In genomic region chr6:149317656-149318571, GRCh38 we compare ENCODE assay signal across 1 cellular context.
TF ChIP-seq lines count a peak whose summit lies in the region.

A gene with protein sequence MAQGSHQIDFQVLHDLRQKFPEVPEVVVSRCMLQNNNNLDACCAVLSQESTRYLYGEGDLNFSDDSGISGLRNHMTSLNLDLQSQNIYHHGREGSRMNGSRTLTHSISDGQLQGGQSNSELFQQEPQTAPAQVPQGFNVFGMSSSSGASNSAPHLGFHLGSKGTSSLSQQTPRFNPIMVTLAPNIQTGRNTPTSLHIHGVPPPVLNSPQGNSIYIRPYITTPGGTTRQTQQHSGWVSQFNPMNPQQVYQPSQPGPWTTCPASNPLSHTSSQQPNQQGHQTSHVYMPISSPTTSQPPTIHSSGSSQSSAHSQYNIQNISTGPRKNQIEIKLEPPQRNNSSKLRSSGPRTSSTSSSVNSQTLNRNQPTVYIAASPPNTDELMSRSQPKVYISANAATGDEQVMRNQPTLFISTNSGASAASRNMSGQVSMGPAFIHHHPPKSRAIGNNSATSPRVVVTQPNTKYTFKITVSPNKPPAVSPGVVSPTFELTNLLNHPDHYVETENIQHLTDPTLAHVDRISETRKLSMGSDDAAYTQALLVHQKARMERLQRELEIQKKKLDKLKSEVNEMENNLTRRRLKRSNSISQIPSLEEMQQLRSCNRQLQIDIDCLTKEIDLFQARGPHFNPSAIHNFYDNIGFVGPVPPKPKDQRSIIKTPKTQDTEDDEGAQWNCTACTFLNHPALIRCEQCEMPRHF (plus strand): TSS chr6:149317712. CDS start chr6:149369998, 52,286 bp downstream.

TF ChIP-seq in GM12878, 131 proteins besides CTCF, POLR2A, EP300 and RAD21 (continues in another document):
- TF ChIP-seq ESRRA (IDR thresholded peaks at IDR 0.05; ENCODE audit: low read length) (no peak), YBX1 (IDR thresholded peaks at IDR 0.05) (no peak), KLF5 (IDR thresholded peaks at IDR 0.05; ENCODE audit: partially characterized antibody) (no peak), SIN3A (IDR thresholded peaks at IDR 0.05; ENCODE audit: low read depth, low read length) (0 out of 2 replicates have a peak, but pooled peaks have one; percentile 55), EGR1 (IDR thresholded peaks at IDR 0.05; ENCODE audit: borderline replicate concordance in 1 of 2, low read depth in 2 of 2, low read length in 2 of 2) (peak in 1 of 2 experiments; percentile 77; a peak in 2 of 3 replicates), CHD2 (IDR thresholded peaks at IDR 0.05; ENCODE audit: borderline replicate concordance, low read depth, low read length) (peak; percentile 60; the same call in 1 of the 2 replicates), RUNX3 (IDR thresholded peaks at IDR 0.05; ENCODE audit: low read length) (no peak), GATAD2B (conservative IDR thresholded peaks at IDR 0.05; ENCODE audit: low read depth) (peak; percentile 17; the same call in 1 of the 2 replicates), SMC3 (IDR thresholded peaks at IDR 0.05; ENCODE audit: borderline replicate concordance, low read length) (no peak), NR2F1 (conservative IDR thresholded peaks at IDR 0.05) (no peak), E2F4 (IDR thresholded peaks at IDR 0.05; ENCODE audit: low read depth, low read length) (no peak), MTA2 (IDR thresholded peaks at IDR 0.05; ENCODE audit: low read depth) (no peak), CBFB (IDR thresholded peaks at IDR 0.05; ENCODE audit: low read depth) (no peak), JUNB (IDR thresholded peaks at IDR 0.05) (no peak), USF2 (IDR thresholded peaks at IDR 0.05; ENCODE audit: borderline replicate concordance, low read depth, low read length) (no peak), USF1 (IDR thresholded peaks at IDR 0.05; ENCODE audit: borderline replicate concordance, extremely low read length, insufficient read depth, low read depth, low read length) (no peak), JUND (IDR thresholded peaks at IDR 0.05; ENCODE audit: low read depth, low read length) (no peak), TCF3 (IDR thresholded peaks at IDR 0.05; ENCODE audit: borderline replicate concordance, insufficient read depth, low read depth, low read length) (no peak), TCF12 (IDR thresholded peaks at IDR 0.05; ENCODE audit: low read depth, low read length) (peak; percentile 31; the same call in 1 of the 2 replicates), SMAD1 (IDR thresholded peaks at IDR 0.05; ENCODE audit: low read depth, partially characterized antibody) (no peak), CBX5 (IDR thresholded peaks at IDR 0.05; ENCODE audit: low read depth) (0 out of 2 replicates have a peak, but pooled peaks have one; percentile 12), BHLHE40 (IDR thresholded peaks at IDR 0.05; ENCODE audit: borderline replicate concordance in 1 of 2, low read depth in 2 of 2, low read length in 1 of 2) (peak; percentile 34 to 66; a peak in 1 of 4 replicates), CBX3 (IDR thresholded peaks at IDR 0.05; ENCODE audit: borderline replicate concordance, low read depth) (no peak), PAX5 (IDR thresholded peaks at IDR 0.05; ENCODE audit: borderline replicate concordance, low read depth, low read length) (no peak), ETV6 (conservative IDR thresholded peaks at IDR 0.05 in 1 of 2, IDR thresholded peaks at IDR 0.05 in 1 of 2; ENCODE audit: borderline replicate concordance in 1 of 2, low read depth in 1 of 2) (no peak), BACH1 (IDR thresholded peaks at IDR 0.05; ENCODE audit: borderline replicate concordance) (peak; percentile 75), MYC (IDR thresholded peaks at IDR 0.05; ENCODE audit: insufficient read depth, insufficient read length, insufficient replicate concordance, low read length, severe bottlenecking) (no peak), EZH2 (IDR thresholded peaks at IDR 0.05; ENCODE audit: borderline replicate concordance, control insufficient read depth, low read depth, low read length) (no peak), SREBF2 (IDR thresholded peaks at IDR 0.05; ENCODE audit: low read length) (no peak), ZBTB11 (CRISPR knock-in tag; IDR thresholded peaks at IDR 0.05) (no peak), NRF1 (conservative IDR thresholded peaks at IDR 0.05; ENCODE audit: low read depth, low read length) (no peak), NR2C2 (IDR thresholded peaks at IDR 0.05; ENCODE audit: borderline replicate concordance, control insufficient read depth, insufficient read length, low read depth) (no peak), HDAC6 (IDR thresholded peaks at IDR 0.05; ENCODE audit: unreplicated experiment) (no peak), GABPA (IDR thresholded peaks at IDR 0.05; ENCODE audit: low read depth) (no peak), POLR2AphosphoS2 (IDR thresholded peaks at IDR 0.05; ENCODE audit: low read depth, low read length) (no peak), MAX (IDR thresholded peaks at IDR 0.05; ENCODE audit: low read depth, low read length) (no peak), RAD51 (IDR thresholded peaks at IDR 0.05) (no peak), MXI1 (IDR thresholded peaks at IDR 0.05; ENCODE audit: low read depth, low read length) (0 out of 2 replicates have a peak, but pooled peaks have one; percentile 29), TBL1XR1 (IDR thresholded peaks at IDR 0.05; ENCODE audit: low read depth, low read length) (no peak), ZBTB33 (IDR thresholded peaks at IDR 0.05) (no peak), EED (IDR thresholded peaks at IDR 0.05; ENCODE audit: low read depth) (0 out of 2 replicates have a peak, but pooled peaks have one; percentile 5)
- TF ChIP-seq, protein P1, sequence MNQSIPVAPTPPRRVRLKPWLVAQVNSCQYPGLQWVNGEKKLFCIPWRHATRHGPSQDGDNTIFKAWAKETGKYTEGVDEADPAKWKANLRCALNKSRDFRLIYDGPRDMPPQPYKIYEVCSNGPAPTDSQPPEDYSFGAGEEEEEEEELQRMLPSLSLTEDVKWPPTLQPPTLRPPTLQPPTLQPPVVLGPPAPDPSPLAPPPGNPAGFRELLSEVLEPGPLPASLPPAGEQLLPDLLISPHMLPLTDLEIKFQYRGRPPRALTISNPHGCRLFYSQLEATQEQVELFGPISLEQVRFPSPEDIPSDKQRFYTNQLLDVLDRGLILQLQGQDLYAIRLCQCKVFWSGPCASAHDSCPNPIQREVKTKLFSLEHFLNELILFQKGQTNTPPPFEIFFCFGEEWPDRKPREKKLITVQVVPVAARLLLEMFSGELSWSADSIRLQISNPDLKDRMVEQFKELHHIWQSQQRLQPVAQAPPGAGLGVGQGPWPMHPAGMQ (IDR thresholded peaks at IDR 0.05; ENCODE audit: borderline replicate concordance), result no peak
- TF ChIP-seq, protein P2, sequence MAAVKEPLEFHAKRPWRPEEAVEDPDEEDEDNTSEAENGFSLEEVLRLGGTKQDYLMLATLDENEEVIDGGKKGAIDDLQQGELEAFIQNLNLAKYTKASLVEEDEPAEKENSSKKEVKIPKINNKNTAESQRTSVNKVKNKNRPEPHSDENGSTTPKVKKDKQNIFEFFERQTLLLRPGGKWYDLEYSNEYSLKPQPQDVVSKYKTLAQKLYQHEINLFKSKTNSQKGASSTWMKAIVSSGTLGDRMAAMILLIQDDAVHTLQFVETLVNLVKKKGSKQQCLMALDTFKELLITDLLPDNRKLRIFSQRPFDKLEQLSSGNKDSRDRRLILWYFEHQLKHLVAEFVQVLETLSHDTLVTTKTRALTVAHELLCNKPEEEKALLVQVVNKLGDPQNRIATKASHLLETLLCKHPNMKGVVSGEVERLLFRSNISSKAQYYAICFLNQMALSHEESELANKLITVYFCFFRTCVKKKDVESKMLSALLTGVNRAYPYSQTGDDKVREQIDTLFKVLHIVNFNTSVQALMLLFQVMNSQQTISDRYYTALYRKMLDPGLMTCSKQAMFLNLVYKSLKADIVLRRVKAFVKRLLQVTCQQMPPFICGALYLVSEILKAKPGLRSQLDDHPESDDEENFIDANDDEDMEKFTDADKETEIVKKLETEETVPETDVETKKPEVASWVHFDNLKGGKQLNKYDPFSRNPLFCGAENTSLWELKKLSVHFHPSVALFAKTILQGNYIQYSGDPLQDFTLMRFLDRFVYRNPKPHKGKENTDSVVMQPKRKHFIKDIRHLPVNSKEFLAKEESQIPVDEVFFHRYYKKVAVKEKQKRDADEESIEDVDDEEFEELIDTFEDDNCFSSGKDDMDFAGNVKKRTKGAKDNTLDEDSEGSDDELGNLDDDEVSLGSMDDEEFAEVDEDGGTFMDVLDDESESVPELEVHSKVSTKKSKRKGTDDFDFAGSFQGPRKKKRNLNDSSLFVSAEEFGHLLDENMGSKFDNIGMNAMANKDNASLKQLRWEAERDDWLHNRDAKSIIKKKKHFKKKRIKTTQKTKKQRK (IDR thresholded peaks at IDR 0.05; ENCODE audit: low read depth, low read length), result no peak
- TF ChIP-seq, protein P3, sequence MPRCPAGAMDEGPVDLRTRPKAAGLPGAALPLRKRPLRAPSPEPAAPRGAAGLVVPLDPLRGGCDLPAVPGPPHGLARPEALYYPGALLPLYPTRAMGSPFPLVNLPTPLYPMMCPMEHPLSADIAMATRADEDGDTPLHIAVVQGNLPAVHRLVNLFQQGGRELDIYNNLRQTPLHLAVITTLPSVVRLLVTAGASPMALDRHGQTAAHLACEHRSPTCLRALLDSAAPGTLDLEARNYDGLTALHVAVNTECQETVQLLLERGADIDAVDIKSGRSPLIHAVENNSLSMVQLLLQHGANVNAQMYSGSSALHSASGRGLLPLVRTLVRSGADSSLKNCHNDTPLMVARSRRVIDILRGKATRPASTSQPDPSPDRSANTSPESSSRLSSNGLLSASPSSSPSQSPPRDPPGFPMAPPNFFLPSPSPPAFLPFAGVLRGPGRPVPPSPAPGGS (IDR thresholded peaks at IDR 0.05; ENCODE audit: borderline replicate concordance, insufficient read depth, low read depth, low read length, poor library complexity, severe bottlenecking), result peak; percentile 16
- TF ChIP-seq, protein P4, sequence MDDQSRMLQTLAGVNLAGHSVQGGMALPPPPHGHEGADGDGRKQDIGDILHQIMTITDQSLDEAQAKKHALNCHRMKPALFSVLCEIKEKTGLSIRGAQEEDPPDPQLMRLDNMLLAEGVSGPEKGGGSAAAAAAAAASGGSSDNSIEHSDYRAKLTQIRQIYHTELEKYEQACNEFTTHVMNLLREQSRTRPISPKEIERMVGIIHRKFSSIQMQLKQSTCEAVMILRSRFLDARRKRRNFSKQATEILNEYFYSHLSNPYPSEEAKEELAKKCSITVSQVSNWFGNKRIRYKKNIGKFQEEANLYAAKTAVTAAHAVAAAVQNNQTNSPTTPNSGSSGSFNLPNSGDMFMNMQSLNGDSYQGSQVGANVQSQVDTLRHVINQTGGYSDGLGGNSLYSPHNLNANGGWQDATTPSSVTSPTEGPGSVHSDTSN (IDR thresholded peaks at IDR 0.05; ENCODE audit: insufficient replicate concordance, low read depth, low read length), result no peak
